In genomic region chr15:65952425-65953053, GRCh38 we compare ENCODE assay signal across 11 cellular contexts.
DNase-seq lines count a peak whose midpoint lies in the region; ATAC-seq, FAIRE-seq and TF ChIP-seq lines count a peak whose summit lies in the region.
"Had no signal": no experiment of that assay in that cellular context is flagged by ENCODE, and none has a peak within 500 bp of the region (broad histone marks: within the 10 kb centered on the region; RNA-seq: fewer than 3 reads in every experiment).

No MANE protein-coding gene starts in this region.

- TF ChIP-seq CTCF in choroid plexus epithelial cell (conservative IDR thresholded peaks at IDR 0.05; ENCODE audit: low read depth, low read length) (no peak), esophagus muscularis mucosa (IDR thresholded peaks at IDR 0.05) (no peak), sigmoid colon (IDR thresholded peaks at IDR 0.05) (no peak)

- H3K4me3 ChIP-seq in choroid plexus epithelial cell (ENCODE audit: low read depth, low read length) (no peak overlapping the region), esophagus muscularis mucosa (no peak overlapping the region), sigmoid colon (no peak overlapping the region)
- H3K4me3 ChIP-seq: suprapubic skin had no signal

- H3K27me3 ChIP-seq in esophagus muscularis mucosa, result peaks cover 0 to 46% (median 0%) of the 10 kb centered on the region in 4 donors
- H3K27me3 ChIP-seq in sigmoid colon, result no peaks in the 10 kb centered on the region

- DNase-seq in GM12891 (ENCODE audit: insufficient read length, low spot score) (no peak), M059J (ENCODE audit: low read depth) (peak; percentile 55), choroid plexus epithelial cell (ENCODE audit: low read depth) (peak; percentile 73), mucosa of gallbladder (ENCODE audit: low spot score) (peak; percentile 50), esophagus muscularis mucosa (ENCODE audit: extremely low spot score) (no peak), sigmoid colon (no peak), DMS79 treated with DMSO at 0.1 percent for 48 hours (lab: John Stamatoyannopoulos, UW) (no peak)
- DNase-seq: NCI-H526, posterior cingulate gyrus had no signal

- intact Hi-C loops in esophagus muscularis mucosa (cut with DNase I) (no loop called here), sigmoid colon (cut with DNase I) (no loop called here)

- H3K4me1 ChIP-seq in esophagus muscularis mucosa (no peaks in the 10 kb centered on the region), sigmoid colon (no peaks in the 10 kb centered on the region)
- H3K4me1 ChIP-seq: suprapubic skin had no signal

- no peak for TF ChIP-seq POLR2A in GM12891 (IDR thresholded peaks at IDR 0.05; ENCODE audit: low read depth, low read length)
- no peak for TF ChIP-seq POLR2A in esophagus muscularis mucosa (IDR thresholded peaks at IDR 0.05; ENCODE audit: low read depth)
- no peak for TF ChIP-seq POLR2A in sigmoid colon (IDR thresholded peaks at IDR 0.05)

- H3K9me3 ChIP-seq in esophagus muscularis mucosa (no peaks in the 10 kb centered on the region), sigmoid colon (no peaks in the 10 kb centered on the region)
- H3K9me3 ChIP-seq: suprapubic skin had no signal

- peak; percentile 38 for FAIRE-seq in GM12891 (lab: Jason Lieb, UNC)

- H3K36me3 ChIP-seq in esophagus muscularis mucosa, result no peaks in the 10 kb centered on the region
- H3K36me3 ChIP-seq in sigmoid colon, result no peaks in the 10 kb centered on the region
- H3K36me3 ChIP-seq: suprapubic skin had no signal

- WGBS in esophagus muscularis mucosa, result 50% methylated on average over 6 of the region's 7 CpGs
- 41 to 48% methylated on average over 7 of the region's 7 CpGs for WGBS in sigmoid colon, 2 donors

- no peak for TF ChIP-seq EP300 in esophagus muscularis mucosa (IDR thresholded peaks at IDR 0.05)
- no peak for TF ChIP-seq EP300 in sigmoid colon (IDR thresholded peaks at IDR 0.05)

- ATAC-seq in HG02973 (IDR thresholded peaks at IDR 0.05; ENCODE audit: unreplicated experiment), result no peak

- H3K27ac ChIP-seq in esophagus muscularis mucosa (replicated peaks in 1 of 4), result no peak overlapping the region
- no peak overlapping the region for H3K27ac ChIP-seq in sigmoid colon
- H3K27ac ChIP-seq: suprapubic skin had no signal

TF ChIP-seq in GM12891, 5 proteins besides CTCF, POLR2A, EP300 and RAD21:
- TF ChIP-seq POLR2AphosphoS5 (IDR thresholded peaks at IDR 0.05; ENCODE audit: low read depth, low read length) (no peak), POU2F2 (IDR thresholded peaks at IDR 0.05; ENCODE audit: low read depth, low read length) (no peak), PAX5 (IDR thresholded peaks at IDR 0.05; ENCODE audit: insufficient read depth, low read length, severe bottlenecking) (no peak), TAF1 (IDR thresholded peaks at IDR 0.05; ENCODE audit: low read depth, low read length) (no peak), SPI1 (IDR thresholded peaks at IDR 0.05; ENCODE audit: low read depth, low read length) (no peak)
TF ChIP-seq in GM12891: peak in this region for 0.

Comparison
In these comparisons a context has a peak if more than half of its experiments do, and no peak if none do; other contexts are left out.
1. DNase-seq: peak in M059J (single experiment), choroid plexus epithelial cell (single experiment) and mucosa of gallbladder (single experiment); none in GM12891 (single experiment), esophagus muscularis mucosa (single experiment), sigmoid colon (single experiment) and DMS79 treated with DMSO at 0.1 percent for 48 hours (single experiment).